ENCODE assay signal across 13 cellular contexts in the genomic region with DNA sequence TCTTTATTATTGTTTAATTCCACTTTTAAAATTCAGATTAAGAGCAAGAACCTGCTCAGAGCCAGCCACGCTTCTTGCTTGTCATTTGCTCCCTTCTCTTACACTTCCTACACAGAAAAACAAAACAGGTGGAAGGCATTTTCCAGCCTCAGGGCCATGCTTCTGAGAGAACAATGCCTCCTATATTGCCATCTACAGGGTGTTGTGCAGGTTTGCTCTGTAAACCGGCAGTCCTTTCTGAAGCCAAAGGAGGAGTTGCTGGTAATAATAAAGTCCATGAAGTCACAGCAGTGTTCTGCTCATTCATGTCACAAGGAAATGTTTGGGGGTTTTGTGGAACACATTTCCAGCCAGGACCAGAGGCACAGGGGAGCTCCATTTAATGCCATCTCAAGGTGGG. TPM values are rescaled to one million over a fixed set of nuclear protein-coding genes. Genes with fewer than 3 reads are reported as not detected.
DNase-seq lines count a peak whose midpoint lies in the region; ATAC-seq and TF ChIP-seq lines count a peak whose summit lies in the region.
"Had no signal": no experiment of that assay in that cellular context is flagged by ENCODE, and none has a peak within 500 bp of the region (broad histone marks: within the 10 kb centered on the region; RNA-seq: fewer than 3 reads in every experiment).

No MANE protein-coding gene starts in this region.

- no peak for ATAC-seq in GM18909 (IDR thresholded peaks at IDR 0.05; ENCODE audit: poor library complexity, unreplicated experiment)
- ATAC-seq: upper lobe of right lung had no signal

- H3K27me3 ChIP-seq in muscle layer of duodenum (ENCODE audit: low read depth, low read length) = no peaks in the 10 kb centered on the region
- H3K27me3 ChIP-seq: upper lobe of right lung had no signal

- peak overlapping the region; percentile 68 for H3K27ac ChIP-seq in muscle layer of duodenum (ENCODE audit: low read length)
- no peak overlapping the region for H3K27ac ChIP-seq in caudate nucleus (ENCODE audit: low read depth, low read length)
- H3K27ac ChIP-seq: RWPE1, upper lobe of right lung had no signal

- no peaks in the 10 kb centered on the region for H3K36me3 ChIP-seq in muscle layer of duodenum (ENCODE audit: control insufficient read depth in 1 of 2, insufficient read depth in 2 of 2, low read length in 2 of 2)
- H3K36me3 ChIP-seq: upper lobe of right lung had no signal

- no peaks in the 10 kb centered on the region for H3K4me1 ChIP-seq in muscle layer of duodenum (ENCODE audit: control insufficient read depth in 1 of 2, insufficient read depth in 2 of 2, low read length in 2 of 2)

- DNase-seq in COLO668 (lab: John Stamatoyannopoulos, UW; ENCODE audit: unreplicated experiment) (peak; percentile 23), HT-29 (ENCODE audit: low spot score) (peak; percentile 60), choroid plexus epithelial cell (ENCODE audit: low read depth) (no peak), GM19240 (ENCODE audit: insufficient read length, low spot score) (no peak), caudate nucleus (lab: John Stamatoyannopoulos, UW) (no peak)
- DNase-seq in NK-92 treated with Interleukin-12 subunit alpha and Interleukin-12 subunit beta, amount 100 ng/mL, for 24 hours (lab: John Stamatoyannopoulos, UW) = no peak
- DNase-seq: AML-193, anterior cingulate cortex, EL, upper lobe of right lung had no signal

- H3K9me3 ChIP-seq in muscle layer of duodenum (ENCODE audit: control insufficient read depth in 1 of 2, low read length in 2 of 2) = no peaks in the 10 kb centered on the region
- H3K9me3 ChIP-seq: upper lobe of right lung had no signal

- TF ChIP-seq CTCF in choroid plexus epithelial cell (conservative IDR thresholded peaks at IDR 0.05; ENCODE audit: low read depth, low read length) = peak; percentile 22

- H3K4me3 ChIP-seq in choroid plexus epithelial cell (ENCODE audit: low read depth, low read length) (no peak overlapping the region), muscle layer of duodenum (ENCODE audit: low read depth in 1 of 2, low read length in 2 of 2) (no peak overlapping the region)
- H3K4me3 ChIP-seq: upper lobe of right lung had no signal

RNA-seq across cellular contexts. Expression of gene PRLR, which starts 16.1 kb away (rescaled TPM):
- 8.2 and 9.1 TPM in 2 replicates for total RNA-seq in HT-29 (2014; rRNA removed; shearing (Covaris generic))

Comparison
In these comparisons a context has a peak if more than half of its experiments do, and no peak if none do; other contexts are left out.
1. DNase-seq: peak in COLO668 (single experiment) and HT-29 (single experiment); none in choroid plexus epithelial cell (single experiment), GM19240 (single experiment), NK-92 treated with Interleukin-12 subunit alpha and Interleukin-12 subunit beta, amount 100 ng/mL, for 24 hours (single experiment) and caudate nucleus (0 of 61).